1 cellular context compared by ENCODE assay signal in the genomic region with DNA sequence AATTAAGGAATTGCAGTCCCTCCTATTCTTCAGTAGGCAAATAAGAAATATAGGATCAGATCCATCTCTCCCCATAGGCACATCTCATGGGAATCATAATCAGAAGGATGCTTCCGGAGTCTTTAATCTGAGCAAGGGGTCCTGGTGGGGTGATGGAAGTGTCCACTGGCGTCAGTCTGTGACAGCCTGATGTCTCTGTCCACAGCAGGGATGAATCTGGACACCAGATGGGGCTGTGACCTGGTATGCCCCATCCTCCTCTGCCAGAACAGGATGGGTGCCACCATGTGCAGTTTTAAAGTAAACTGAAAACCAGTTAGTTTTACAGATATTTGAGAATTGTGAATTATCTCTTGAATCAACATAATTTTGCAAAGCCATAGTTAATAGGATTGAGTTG.
TF ChIP-seq lines count a peak whose summit lies in the region.

No MANE protein-coding gene starts in this region.

TF ChIP-seq in GM12878, 131 proteins besides CTCF, POLR2A, EP300 and RAD21:
- TF ChIP-seq ZNF384 (IDR thresholded peaks at IDR 0.05; ENCODE audit: borderline replicate concordance, low read depth, low read length) (no peak), EGR1 (IDR thresholded peaks at IDR 0.05; ENCODE audit: borderline replicate concordance in 1 of 2, low read depth in 2 of 2, low read length in 2 of 2) (no peak), CBX3 (IDR thresholded peaks at IDR 0.05; ENCODE audit: borderline replicate concordance, low read depth) (no peak), HDGF (IDR thresholded peaks at IDR 0.05) (no peak), ZBTB11 (CRISPR knock-in tag; IDR thresholded peaks at IDR 0.05) (no peak), ZBTB40 (IDR thresholded peaks at IDR 0.05; ENCODE audit: borderline replicate concordance) (no peak), RCOR1 (conservative IDR thresholded peaks at IDR 0.05; ENCODE audit: low read depth, low read length) (no peak), ZNF217 (IDR thresholded peaks at IDR 0.05) (no peak), BCLAF1 (IDR thresholded peaks at IDR 0.05) (no peak), ELK1 (IDR thresholded peaks at IDR 0.05; ENCODE audit: low read depth, low read length) (no peak), HSF1 (IDR thresholded peaks at IDR 0.05; ENCODE audit: low read depth, low read length) (no peak), MEF2A (IDR thresholded peaks at IDR 0.05; ENCODE audit: insufficient read depth, low read depth, low read length) (no peak), NFYA (IDR thresholded peaks at IDR 0.05; ENCODE audit: borderline replicate concordance, low read depth, low read length) (no peak), ZSCAN29 (IDR thresholded peaks at IDR 0.05) (no peak), BRCA1 (IDR thresholded peaks at IDR 0.05; ENCODE audit: low read depth, low read length) (no peak)
- TF ChIP-seq, protein P1, sequence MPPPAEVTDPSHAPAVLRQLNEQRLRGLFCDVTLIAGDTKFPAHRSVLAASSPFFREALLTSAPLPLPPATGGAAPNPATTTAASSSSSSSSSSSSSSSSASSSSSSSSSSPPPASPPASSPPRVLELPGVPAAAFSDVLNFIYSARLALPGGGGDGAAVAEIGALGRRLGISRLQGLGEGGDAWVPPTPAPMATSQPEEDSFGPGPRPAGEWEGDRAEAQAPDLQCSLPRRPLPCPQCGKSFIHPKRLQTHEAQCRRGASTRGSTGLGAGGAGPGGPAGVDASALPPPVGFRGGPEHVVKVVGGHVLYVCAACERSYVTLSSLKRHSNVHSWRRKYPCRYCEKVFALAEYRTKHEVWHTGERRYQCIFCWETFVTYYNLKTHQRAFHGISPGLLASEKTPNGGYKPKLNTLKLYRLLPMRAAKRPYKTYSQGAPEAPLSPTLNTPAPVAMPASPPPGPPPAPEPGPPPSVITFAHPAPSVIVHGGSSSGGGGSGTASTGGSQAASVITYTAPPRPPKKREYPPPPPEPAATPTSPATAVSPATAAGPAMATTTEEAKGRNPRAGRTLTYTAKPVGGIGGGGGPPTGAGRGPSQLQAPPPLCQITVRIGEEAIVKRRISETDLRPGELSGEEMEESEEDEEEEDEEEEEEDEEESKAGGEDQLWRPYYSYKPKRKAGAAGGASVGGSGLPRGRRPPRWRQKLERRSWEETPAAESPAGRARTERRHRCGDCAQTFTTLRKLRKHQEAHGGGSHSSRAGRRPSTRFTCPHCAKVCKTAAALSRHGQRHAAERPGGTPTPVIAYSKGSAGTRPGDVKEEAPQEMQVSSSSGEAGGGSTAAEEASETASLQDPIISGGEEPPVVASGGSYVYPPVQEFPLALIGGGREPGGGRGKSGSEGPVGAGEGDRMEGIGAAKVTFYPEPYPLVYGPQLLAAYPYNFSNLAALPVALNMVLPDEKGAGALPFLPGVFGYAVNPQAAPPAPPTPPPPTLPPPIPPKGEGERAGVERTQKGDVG (CRISPR knock-in tag; IDR thresholded peaks at IDR 0.05), result no peak
- TF ChIP-seq, protein P2, sequence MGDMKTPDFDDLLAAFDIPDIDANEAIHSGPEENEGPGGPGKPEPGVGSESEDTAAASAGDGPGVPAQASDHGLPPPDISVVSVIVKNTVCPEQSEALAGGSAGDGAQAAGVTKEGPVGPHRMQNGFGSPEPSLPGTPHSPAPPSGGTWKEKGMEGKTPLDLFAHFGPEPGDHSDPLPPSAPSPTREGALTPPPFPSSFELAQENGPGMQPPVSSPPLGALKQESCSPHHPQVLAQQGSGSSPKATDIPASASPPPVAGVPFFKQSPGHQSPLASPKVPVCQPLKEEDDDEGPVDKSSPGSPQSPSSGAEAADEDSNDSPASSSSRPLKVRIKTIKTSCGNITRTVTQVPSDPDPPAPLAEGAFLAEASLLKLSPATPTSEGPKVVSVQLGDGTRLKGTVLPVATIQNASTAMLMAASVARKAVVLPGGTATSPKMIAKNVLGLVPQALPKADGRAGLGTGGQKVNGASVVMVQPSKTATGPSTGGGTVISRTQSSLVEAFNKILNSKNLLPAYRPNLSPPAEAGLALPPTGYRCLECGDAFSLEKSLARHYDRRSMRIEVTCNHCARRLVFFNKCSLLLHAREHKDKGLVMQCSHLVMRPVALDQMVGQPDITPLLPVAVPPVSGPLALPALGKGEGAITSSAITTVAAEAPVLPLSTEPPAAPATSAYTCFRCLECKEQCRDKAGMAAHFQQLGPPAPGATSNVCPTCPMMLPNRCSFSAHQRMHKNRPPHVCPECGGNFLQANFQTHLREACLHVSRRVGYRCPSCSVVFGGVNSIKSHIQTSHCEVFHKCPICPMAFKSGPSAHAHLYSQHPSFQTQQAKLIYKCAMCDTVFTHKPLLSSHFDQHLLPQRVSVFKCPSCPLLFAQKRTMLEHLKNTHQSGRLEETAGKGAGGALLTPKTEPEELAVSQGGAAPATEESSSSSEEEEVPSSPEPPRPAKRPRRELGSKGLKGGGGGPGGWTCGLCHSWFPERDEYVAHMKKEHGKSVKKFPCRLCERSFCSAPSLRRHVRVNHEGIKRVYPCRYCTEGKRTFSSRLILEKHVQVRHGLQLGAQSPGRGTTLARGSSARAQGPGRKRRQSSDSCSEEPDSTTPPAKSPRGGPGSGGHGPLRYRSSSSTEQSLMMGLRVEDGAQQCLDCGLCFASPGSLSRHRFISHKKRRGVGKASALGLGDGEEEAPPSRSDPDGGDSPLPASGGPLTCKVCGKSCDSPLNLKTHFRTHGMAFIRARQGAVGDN (IDR thresholded peaks at IDR 0.05), result no peak
- TF ChIP-seq, protein P3, sequence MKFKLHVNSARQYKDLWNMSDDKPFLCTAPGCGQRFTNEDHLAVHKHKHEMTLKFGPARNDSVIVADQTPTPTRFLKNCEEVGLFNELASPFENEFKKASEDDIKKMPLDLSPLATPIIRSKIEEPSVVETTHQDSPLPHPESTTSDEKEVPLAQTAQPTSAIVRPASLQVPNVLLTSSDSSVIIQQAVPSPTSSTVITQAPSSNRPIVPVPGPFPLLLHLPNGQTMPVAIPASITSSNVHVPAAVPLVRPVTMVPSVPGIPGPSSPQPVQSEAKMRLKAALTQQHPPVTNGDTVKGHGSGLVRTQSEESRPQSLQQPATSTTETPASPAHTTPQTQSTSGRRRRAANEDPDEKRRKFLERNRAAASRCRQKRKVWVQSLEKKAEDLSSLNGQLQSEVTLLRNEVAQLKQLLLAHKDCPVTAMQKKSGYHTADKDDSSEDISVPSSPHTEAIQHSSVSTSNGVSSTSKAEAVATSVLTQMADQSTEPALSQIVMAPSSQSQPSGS (IDR thresholded peaks at IDR 0.05; ENCODE audit: low read length), result no peak
- TF ChIP-seq, protein P4, sequence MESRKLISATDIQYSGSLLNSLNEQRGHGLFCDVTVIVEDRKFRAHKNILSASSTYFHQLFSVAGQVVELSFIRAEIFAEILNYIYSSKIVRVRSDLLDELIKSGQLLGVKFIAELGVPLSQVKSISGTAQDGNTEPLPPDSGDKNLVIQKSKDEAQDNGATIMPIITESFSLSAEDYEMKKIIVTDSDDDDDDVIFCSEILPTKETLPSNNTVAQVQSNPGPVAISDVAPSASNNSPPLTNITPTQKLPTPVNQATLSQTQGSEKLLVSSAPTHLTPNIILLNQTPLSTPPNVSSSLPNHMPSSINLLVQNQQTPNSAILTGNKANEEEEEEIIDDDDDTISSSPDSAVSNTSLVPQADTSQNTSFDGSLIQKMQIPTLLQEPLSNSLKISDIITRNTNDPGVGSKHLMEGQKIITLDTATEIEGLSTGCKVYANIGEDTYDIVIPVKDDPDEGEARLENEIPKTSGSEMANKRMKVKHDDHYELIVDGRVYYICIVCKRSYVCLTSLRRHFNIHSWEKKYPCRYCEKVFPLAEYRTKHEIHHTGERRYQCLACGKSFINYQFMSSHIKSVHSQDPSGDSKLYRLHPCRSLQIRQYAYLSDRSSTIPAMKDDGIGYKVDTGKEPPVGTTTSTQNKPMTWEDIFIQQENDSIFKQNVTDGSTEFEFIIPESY (IDR thresholded peaks at IDR 0.05), result no peak
